1 cellular context compared by ENCODE assay signal in genomic region chr16:1149101-1149636, GRCh38.
TF ChIP-seq lines count a peak whose summit lies in the region.

No MANE protein-coding gene starts in this region.

TF ChIP-seq in HepG2, 621 proteins besides CTCF, POLR2A, EP300 and RAD21:
- TF ChIP-seq ZNF710 (CRISPR knock-in tag; IDR thresholded peaks at IDR 0.05; ENCODE audit: borderline replicate concordance) (no peak), SIN3B (IDR thresholded peaks at IDR 0.05; ENCODE audit: low read length) (no peak), ZNF367 (CRISPR knock-in tag; IDR thresholded peaks at IDR 0.05; ENCODE audit: borderline replicate concordance) (no peak), RFX3 (CRISPR knock-in tag; IDR thresholded peaks at IDR 0.05) (no peak), HMG20B (CRISPR knock-in tag; conservative IDR thresholded peaks at IDR 0.05) (no peak), MIER2 (CRISPR knock-in tag; IDR thresholded peaks at IDR 0.05) (no peak), TBX2 (CRISPR knock-in tag; IDR thresholded peaks at IDR 0.05; ENCODE audit: borderline replicate concordance) (no peak), ZNF407 (CRISPR knock-in tag; IDR thresholded peaks at IDR 0.05; ENCODE audit: not compliant biosample characterization) (no peak), ZNF263 (CRISPR knock-in tag; IDR thresholded peaks at IDR 0.05) (no peak), STAT5B (CRISPR knock-in tag; IDR thresholded peaks at IDR 0.05) (no peak), ZNF441 (CRISPR knock-in tag; IDR thresholded peaks at IDR 0.05; ENCODE audit: borderline replicate concordance) (no peak), ZFP82 (CRISPR knock-in tag; IDR thresholded peaks at IDR 0.05; ENCODE audit: borderline replicate concordance) (no peak), ZBTB33 (CRISPR knock-in tag; IDR thresholded peaks at IDR 0.05) (no peak), ZNF737 (CRISPR knock-in tag; IDR thresholded peaks at IDR 0.05; ENCODE audit: borderline replicate concordance) (no peak), CENPX (CRISPR knock-in tag; IDR thresholded peaks at IDR 0.05) (no peak)
TF ChIP-seq in HepG2: peak in this region for 0.
